ENCODE assay signal across 8 cellular contexts in the genomic region with DNA sequence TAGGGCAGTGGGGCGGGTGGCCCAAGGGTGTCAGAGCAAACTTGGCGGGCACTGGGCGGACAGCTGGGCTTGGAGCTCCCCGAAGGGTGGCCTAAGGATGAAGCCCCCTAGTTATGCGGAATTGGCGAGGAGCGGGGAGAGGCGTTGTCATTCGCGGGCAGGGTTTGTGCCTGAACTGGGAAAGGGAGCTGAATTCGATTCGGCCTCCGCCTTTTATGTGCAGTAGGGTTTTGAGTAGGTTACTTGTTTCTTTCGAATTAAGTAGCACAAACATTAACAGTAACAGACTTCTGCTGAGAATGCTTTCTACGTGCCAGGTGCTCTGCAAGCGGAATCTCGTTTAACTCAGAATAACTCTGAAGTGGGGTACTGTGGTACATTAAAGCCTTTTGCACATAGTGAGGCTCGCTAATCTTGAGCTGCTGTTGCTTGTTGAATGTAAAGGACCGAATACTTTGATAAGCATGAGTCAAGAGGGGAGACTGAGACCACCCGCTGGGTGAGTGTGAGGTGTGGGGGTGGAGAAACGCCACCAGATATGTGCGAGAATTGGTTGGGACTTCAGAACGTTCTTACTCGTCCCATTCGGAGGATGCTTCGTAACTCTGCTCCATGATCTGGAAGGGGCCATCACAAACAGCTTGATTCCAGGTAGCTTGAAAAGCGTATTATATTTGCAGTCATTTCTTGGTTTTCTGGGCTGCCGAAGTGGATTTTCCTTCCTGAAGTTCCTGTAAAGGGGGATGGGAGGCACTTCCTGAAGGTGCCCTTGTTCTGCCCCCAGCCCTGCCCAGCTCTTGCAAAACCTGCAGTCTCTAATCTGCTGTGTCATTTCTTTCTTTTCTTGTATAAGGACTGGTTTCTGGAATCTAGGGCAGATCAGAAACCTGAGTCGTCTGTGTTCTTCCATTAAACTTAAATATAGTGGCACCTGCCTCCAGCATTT. TPM values are rescaled to one million over a fixed set of nuclear protein-coding genes. Genes with fewer than 3 reads are reported as not detected.
DNase-seq lines count a peak whose midpoint lies in the region; ATAC-seq and TF ChIP-seq lines count a peak whose summit lies in the region.

No MANE protein-coding gene starts in this region.

- no peak for DNase-seq in stimulated activated naive CD8-positive, alpha-beta T cell treated with anti-CD3 and anti-CD28 coated beads, Interleukin-15, Interleukin-2, amounts not matched to agents 100 U/mL and 50 U/mL, for 24 hours
- peak; percentile 64 for DNase-seq in SKM-1 treated with dmso at 0.1 percent for 144 hours (lab: John Stamatoyannopoulos, UW; ENCODE audit: unreplicated experiment)
- DNase-seq in endothelial cell (ENCODE audit: low spot score) = peak; percentile 9
- DNase-seq in neural crest cell (ENCODE audit: low read depth, low spot score) = no peak
- no peak for DNase-seq in GOT3 (lab: John Stamatoyannopoulos, UW)

- no peaks in the 10 kb centered on the region for H3K27me3 Mint-ChIP-seq in stimulated activated naive CD8-positive, alpha-beta T cell treated with anti-CD3 and anti-CD28 coated beads, Interleukin-15, Interleukin-2, amounts not matched to agents 100 ng/mL and 50 ng/mL, for 24 hours
- peaks cover 9% of the 10 kb centered on the region for H3K27me3 Mint-ChIP-seq in endothelial cell (ENCODE audit: unreplicated experiment)
- H3K27me3 Mint-ChIP-seq in neural crest cell (ENCODE audit: low read depth) = no peaks in the 10 kb centered on the region

- ATAC-seq in stimulated activated naive CD8-positive, alpha-beta T cell treated with anti-CD3 and anti-CD28 coated beads, Interleukin-15, Interleukin-2, amounts not matched to agents 100 U/mL and 50 U/mL, for 24 hours = no peak
- ATAC-seq in HG03442 (IDR thresholded peaks at IDR 0.05; ENCODE audit: unreplicated experiment) (no peak), GM21447 (IDR thresholded peaks at IDR 0.05; ENCODE audit: unreplicated experiment) (no peak)

- peak overlapping the region; percentile 98 for H3K4me3 Mint-ChIP-seq in stimulated activated naive CD8-positive, alpha-beta T cell treated with anti-CD3 and anti-CD28 coated beads, Interleukin-15, Interleukin-2, amounts not matched to agents 100 ng/mL and 50 ng/mL, for 24 hours
- H3K4me3 Mint-ChIP-seq in endothelial cell (ENCODE audit: unreplicated experiment) = peak overlapping the region; percentile 100
- peak overlapping the region; percentile 97 for H3K4me3 Mint-ChIP-seq in neural crest cell

- peaks cover 35% of the 10 kb centered on the region for H3K4me1 Mint-ChIP-seq in stimulated activated naive CD8-positive, alpha-beta T cell treated with anti-CD3 and anti-CD28 coated beads, Interleukin-15, Interleukin-2, amounts not matched to agents 100 ng/mL and 50 ng/mL, for 24 hours (ENCODE audit: low read depth)
- peaks cover 17% of the 10 kb centered on the region for H3K4me1 Mint-ChIP-seq in endothelial cell (ENCODE audit: unreplicated experiment)
- H3K4me1 Mint-ChIP-seq in neural crest cell = peaks cover 21% of the 10 kb centered on the region

- peak overlapping the region; percentile 93 for H3K27ac Mint-ChIP-seq in stimulated activated naive CD8-positive, alpha-beta T cell treated with anti-CD3 and anti-CD28 coated beads, Interleukin-15, Interleukin-2, amounts not matched to agents 100 ng/mL and 50 ng/mL, for 24 hours
- H3K27ac Mint-ChIP-seq in endothelial cell (ENCODE audit: unreplicated experiment) (peak overlapping the region; percentile 94), neural crest cell (ENCODE audit: unreplicated experiment) (peak overlapping the region; percentile 92)

- H3K9me3 Mint-ChIP-seq in stimulated activated naive CD8-positive, alpha-beta T cell treated with anti-CD3 and anti-CD28 coated beads, Interleukin-15, Interleukin-2, amounts not matched to agents 100 ng/mL and 50 ng/mL, for 24 hours = no peaks in the 10 kb centered on the region
- H3K9me3 Mint-ChIP-seq in endothelial cell (ENCODE audit: unreplicated experiment) = no peaks in the 10 kb centered on the region
- H3K9me3 Mint-ChIP-seq in neural crest cell = no peaks in the 10 kb centered on the region

- TF ChIP-seq CTCF in endothelial cell (IDR thresholded peaks at IDR 0.05; ENCODE audit: unreplicated experiment) (no peak), neural crest cell (conservative IDR thresholded peaks at IDR 0.05) (no peak)

- peaks cover 34% of the 10 kb centered on the region for H3K36me3 Mint-ChIP-seq in stimulated activated naive CD8-positive, alpha-beta T cell treated with anti-CD3 and anti-CD28 coated beads, Interleukin-15, Interleukin-2, amounts not matched to agents 100 ng/mL and 50 ng/mL, for 24 hours (ENCODE audit: low read depth)
- H3K36me3 Mint-ChIP-seq in endothelial cell (ENCODE audit: low read depth, unreplicated experiment) = peaks cover 20% of the 10 kb centered on the region
- no peaks in the 10 kb centered on the region for H3K36me3 Mint-ChIP-seq in neural crest cell (ENCODE audit: low read depth)

RNA-seq across cellular contexts. Expression of a gene that starts 0.9 kb away (rescaled TPM):
- total RNA-seq in endothelial cell (ENCODE audit: unreplicated experiment) = 112 TPM
- 76.2 and 78.1 TPM in 2 replicates for total RNA-seq in neural crest cell

RNA-seq across cellular contexts. Expression of a gene that starts 33.0 kb away (rescaled TPM):
- total RNA-seq in endothelial cell (ENCODE audit: unreplicated experiment) (43.7 TPM), neural crest cell (73.8 and 76.4 TPM in 2 replicates)

RNA-seq across cellular contexts. Expression of a gene that starts 39.6 kb away (rescaled TPM):
- total RNA-seq in endothelial cell (ENCODE audit: unreplicated experiment) = not detected
- 0.16 TPM in 1 of 2 replicates, not detected in the other for total RNA-seq in neural crest cell

Comparison
In these comparisons a context has a peak if more than half of its experiments do, and no peak if none do; other contexts are left out.
1. DNase-seq: peak in SKM-1 treated with dmso at 0.1 percent for 144 hours (single experiment) and endothelial cell (single experiment); none in stimulated activated naive CD8-positive, alpha-beta T cell treated with anti-CD3 and anti-CD28 coated beads, Interleukin-15, Interleukin-2, amounts not matched to agents 100 U/mL and 50 U/mL, for 24 hours (single experiment), neural crest cell (single experiment) and GOT3 (single experiment).
2. Peak in every context shown above with its lines, with median percentiles within 50 percentile points of each other: H3K27ac Mint-ChIP-seq and H3K4me3 Mint-ChIP-seq.